Comparison of ENCODE assay signal across 12 cellular contexts in the genomic region with DNA sequence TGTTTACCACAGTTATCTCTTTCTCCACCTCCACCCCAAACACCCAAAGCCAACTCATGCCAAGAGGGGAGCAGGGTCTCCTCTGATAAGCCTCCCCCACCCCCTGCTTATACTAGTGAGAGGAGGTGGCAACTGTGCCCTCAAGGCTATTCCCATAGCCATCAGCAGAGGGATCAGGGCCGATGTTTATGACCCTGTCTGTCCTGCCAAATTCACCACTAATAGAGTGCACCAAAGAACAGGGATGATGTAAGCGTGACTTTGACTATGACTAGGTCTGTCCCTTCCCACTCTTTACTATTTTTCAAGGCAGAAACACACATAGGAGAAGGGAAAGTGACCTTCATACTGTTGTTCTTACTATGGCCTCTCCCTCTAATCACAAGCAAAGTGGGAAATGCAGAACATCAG.
DNase-seq lines count a peak whose midpoint lies in the region; ATAC-seq, FAIRE-seq and TF ChIP-seq lines count a peak whose summit lies in the region.
"Had no signal": no experiment of that assay in that cellular context is flagged by ENCODE, and none has a peak within 500 bp of the region (broad histone marks: within the 10 kb centered on the region; RNA-seq: fewer than 3 reads in every experiment).

No MANE protein-coding gene starts in this region.

- no peak for TF ChIP-seq POLR2A in HepG2 (IDR thresholded peaks at IDR 0.05; ENCODE audit: insufficient read depth in 1 of 2, low read depth in 2 of 2, low read length in 2 of 2)

- POLR2A ChIA-PET in AG04449 (lab: Yijun Ruan, JAX): no interaction called here
- POLR2A ChIA-PET in HEK293T (lab: Yijun Ruan, JAX): no interaction called here
- POLR2A ChIA-PET in HepG2 (lab: Yijun Ruan, JAX): no interaction called here

- FAIRE-seq in HepG2 (lab: Jason Lieb, UNC): no peak

- no peak for TF ChIP-seq RAD21 in HepG2 (CRISPR knock-in tag; IDR thresholded peaks at IDR 0.05)

- DNase-seq in AG04449 (ENCODE audit: low read depth, low spot score): no peak
- DNase-seq in HEK293T (ENCODE audit: extremely low spot score): peak; percentile 33
- no peak for DNase-seq in brain microvascular endothelial cell
- DNase-seq in HepG2 (ENCODE audit: low spot score): no peak
- DNase-seq in SW480 (ENCODE audit: low spot score): no peak
- DNase-seq in HuH-7 (ENCODE audit: low spot score): no peak
- DNase-seq: activated CD4-positive, alpha-beta T cell treated with anti-CD3 and anti-CD28 coated beads for 4 hours; DND-41; NCI-H1048 had no signal

- TF ChIP-seq CTCF in AG04449 (IDR thresholded peaks at IDR 0.05; ENCODE audit: insufficient read depth, low read length, missing control alignments) (peak; percentile 4), brain microvascular endothelial cell (IDR thresholded peaks at IDR 0.05; ENCODE audit: low read depth, low read length, missing control alignments) (peak; percentile 16), HepG2 (CRISPR knock-in tag; IDR thresholded peaks at IDR 0.05) (no peak)

- no peak overlapping the region for H2AFZ ChIP-seq in HepG2 (ENCODE audit: low read length)

- CTCF ChIA-PET in AG04449 (lab: Yijun Ruan, JAX): interaction anchor here (0.7 to 3.0 kb wide), 7 partner anchors 10 to 136 kb away, joined by 3 to 27 read pairs (median 4); partner anchors contain the start of gene RTN4
- CTCF ChIA-PET in HEK293T (lab: Yijun Ruan, JAX): no interaction called here
- CTCF ChIA-PET in HepG2 (lab: Yijun Ruan, JAX; ENCODE audit: low intra/inter-chr PET ratio, low total read pairs): no interaction called here

- H3K36me3 ChIP-seq in brain microvascular endothelial cell (replicated peaks): no peaks in the 10 kb centered on the region
- no peaks in the 10 kb centered on the region for H3K36me3 ChIP-seq in HepG2 (replicated peaks in 1 of 2; ENCODE audit: control insufficient read depth in 1 of 2, insufficient read depth in 2 of 2, low read length in 2 of 2)

- H3K27ac ChIP-seq in brain microvascular endothelial cell: peak overlapping the region; percentile 7
- H3K27ac ChIP-seq in HepG2 (ENCODE audit: extremely low read length, insufficient read depth, low read length): no peak overlapping the region
- H3K27ac ChIP-seq: epithelial cell of prostate had no signal

- H3K79me2 ChIP-seq in HepG2 (ENCODE audit: insufficient read depth, low read length): no peaks in the 10 kb centered on the region

- no TSS peak for BruUV-seq in HepG2 (replicated peaks; lab: Mats Ljungman, UMichigan)

- ATAC-seq in HepG2 (peak; percentile 49), HG03439 (IDR thresholded peaks at IDR 0.05; ENCODE audit: unreplicated experiment) (no peak), HG03039 (IDR thresholded peaks at IDR 0.05; ENCODE audit: unreplicated experiment) (no peak)

- intact Hi-C loops in HepG2 (cut with micrococcal nuclease; ENCODE audit: unreplicated experiment): no loop called here

- no peak overlapping the region for H3K4me3 ChIP-seq in AG04449 (ENCODE audit: low read depth, low read length)
- H3K4me3 ChIP-seq in brain microvascular endothelial cell (ENCODE audit: low read depth, low read length): no peak overlapping the region
- H3K4me3 ChIP-seq in HepG2 (replicated peaks in 1 of 3; ENCODE audit: insufficient read depth in 1 of 3, low read depth in 2 of 3, low read length in 3 of 3): no peak overlapping the region

- no peak overlapping the region for H3K9ac ChIP-seq in HepG2 (ENCODE audit: insufficient read depth, low read depth, low read length)

- no peaks in the 10 kb centered on the region for H4K20me1 ChIP-seq in HepG2 (ENCODE audit: insufficient read depth, low read length)

- WGBS in HepG2 (ENCODE audit: low lambda C conversion rate): 19% methylated on average over 2 of the region's 2 CpGs

- no peak overlapping the region for H3K4me2 ChIP-seq in HepG2 (ENCODE audit: low read depth, low read length)

- H3K27me3 ChIP-seq in brain microvascular endothelial cell (replicated peaks) (no peaks in the 10 kb centered on the region), HepG2 (ENCODE audit: control insufficient read depth in 1 of 2, insufficient read depth in 2 of 2, low read length in 2 of 2) (peaks cover 2 to 61% of the 10 kb centered on the region in 2 experiments; a peak in 4 of 5 replicates)

- no peaks in the 10 kb centered on the region for H3K9me3 ChIP-seq in HepG2 (ENCODE audit: low read length)

- peaks cover 54% of the 10 kb centered on the region for H3K4me1 ChIP-seq in HepG2 (ENCODE audit: insufficient read depth, low read length)

- TF ChIP-seq EP300 in HepG2 (IDR thresholded peaks at IDR 0.05; ENCODE audit: low read depth in 2 of 2, low read length in 2 of 2) (no peak), HepG2 (CRISPR knock-in tag; IDR thresholded peaks at IDR 0.05; ENCODE audit: borderline replicate concordance) (no peak)

- in situ Hi-C loops in brain microvascular endothelial cell (cut with HindIII; ENCODE audit: low pct_ligation_motif_present, low sequenced_read_pairs) (loop anchor here (25.0 kb wide), 2 partner anchors 120 to 245 kb away; no protein-coding TSS in a partner anchor), HepG2 (cut with HindIII; ENCODE audit: extremely low pct_ligation_motif_present, low pct_unique_long_range_greater_than_20kb) (no loop called here)

TF ChIP-seq in HEK293T, 16 proteins besides CTCF, POLR2A, EP300 and RAD21:
- TF ChIP-seq CTBP1 (IDR thresholded peaks at IDR 0.05; ENCODE audit: borderline replicate concordance): no peak
- no peak for TF ChIP-seq NFRKB (IDR thresholded peaks at IDR 0.05)
- TF ChIP-seq ARNT (IDR thresholded peaks at IDR 0.05): no peak
- no peak for TF ChIP-seq FOXM1 (IDR thresholded peaks at IDR 0.05; ENCODE audit: borderline replicate concordance)
- no peak for TF ChIP-seq L3MBTL2 (conservative IDR thresholded peaks at IDR 0.05)
- no peak for TF ChIP-seq LEF1 (IDR thresholded peaks at IDR 0.05; ENCODE audit: borderline replicate concordance)
- TF ChIP-seq BHLHE40 (IDR thresholded peaks at IDR 0.05; ENCODE audit: borderline replicate concordance): no peak
TF ChIP-seq in HEK293T: peak in this region for 0.

TF ChIP-seq in HepG2, 621 proteins besides CTCF, POLR2A, EP300 and RAD21 (continues in another document):
- TF ChIP-seq MLLT10 (CRISPR knock-in tag; IDR thresholded peaks at IDR 0.05) (no peak), ZNF749 (CRISPR knock-in tag; IDR thresholded peaks at IDR 0.05; ENCODE audit: borderline replicate concordance) (no peak), ZMYM3 (CRISPR knock-in tag; IDR thresholded peaks at IDR 0.05) (no peak), ELF3 (CRISPR knock-in tag; IDR thresholded peaks at IDR 0.05) (no peak), GABPB1 (CRISPR knock-in tag; IDR thresholded peaks at IDR 0.05) (no peak), XRCC5 (optimal IDR thresholded peaks at IDR 0.05; ENCODE audit: low read length) (no peak), ZFP36L1 (CRISPR knock-in tag; IDR thresholded peaks at IDR 0.05) (no peak), ZNF34 (CRISPR knock-in tag; IDR thresholded peaks at IDR 0.05; ENCODE audit: borderline replicate concordance) (no peak), SIX1 (CRISPR knock-in tag; IDR thresholded peaks at IDR 0.05; ENCODE audit: borderline replicate concordance) (no peak), GTF3A (CRISPR knock-in tag; conservative IDR thresholded peaks at IDR 0.05) (no peak), ZSCAN29 (CRISPR knock-in tag; conservative IDR thresholded peaks at IDR 0.05) (no peak), ZBTB20 (CRISPR knock-in tag; IDR thresholded peaks at IDR 0.05; ENCODE audit: borderline replicate concordance, low read depth) (no peak)
- TF ChIP-seq, protein P1, sequence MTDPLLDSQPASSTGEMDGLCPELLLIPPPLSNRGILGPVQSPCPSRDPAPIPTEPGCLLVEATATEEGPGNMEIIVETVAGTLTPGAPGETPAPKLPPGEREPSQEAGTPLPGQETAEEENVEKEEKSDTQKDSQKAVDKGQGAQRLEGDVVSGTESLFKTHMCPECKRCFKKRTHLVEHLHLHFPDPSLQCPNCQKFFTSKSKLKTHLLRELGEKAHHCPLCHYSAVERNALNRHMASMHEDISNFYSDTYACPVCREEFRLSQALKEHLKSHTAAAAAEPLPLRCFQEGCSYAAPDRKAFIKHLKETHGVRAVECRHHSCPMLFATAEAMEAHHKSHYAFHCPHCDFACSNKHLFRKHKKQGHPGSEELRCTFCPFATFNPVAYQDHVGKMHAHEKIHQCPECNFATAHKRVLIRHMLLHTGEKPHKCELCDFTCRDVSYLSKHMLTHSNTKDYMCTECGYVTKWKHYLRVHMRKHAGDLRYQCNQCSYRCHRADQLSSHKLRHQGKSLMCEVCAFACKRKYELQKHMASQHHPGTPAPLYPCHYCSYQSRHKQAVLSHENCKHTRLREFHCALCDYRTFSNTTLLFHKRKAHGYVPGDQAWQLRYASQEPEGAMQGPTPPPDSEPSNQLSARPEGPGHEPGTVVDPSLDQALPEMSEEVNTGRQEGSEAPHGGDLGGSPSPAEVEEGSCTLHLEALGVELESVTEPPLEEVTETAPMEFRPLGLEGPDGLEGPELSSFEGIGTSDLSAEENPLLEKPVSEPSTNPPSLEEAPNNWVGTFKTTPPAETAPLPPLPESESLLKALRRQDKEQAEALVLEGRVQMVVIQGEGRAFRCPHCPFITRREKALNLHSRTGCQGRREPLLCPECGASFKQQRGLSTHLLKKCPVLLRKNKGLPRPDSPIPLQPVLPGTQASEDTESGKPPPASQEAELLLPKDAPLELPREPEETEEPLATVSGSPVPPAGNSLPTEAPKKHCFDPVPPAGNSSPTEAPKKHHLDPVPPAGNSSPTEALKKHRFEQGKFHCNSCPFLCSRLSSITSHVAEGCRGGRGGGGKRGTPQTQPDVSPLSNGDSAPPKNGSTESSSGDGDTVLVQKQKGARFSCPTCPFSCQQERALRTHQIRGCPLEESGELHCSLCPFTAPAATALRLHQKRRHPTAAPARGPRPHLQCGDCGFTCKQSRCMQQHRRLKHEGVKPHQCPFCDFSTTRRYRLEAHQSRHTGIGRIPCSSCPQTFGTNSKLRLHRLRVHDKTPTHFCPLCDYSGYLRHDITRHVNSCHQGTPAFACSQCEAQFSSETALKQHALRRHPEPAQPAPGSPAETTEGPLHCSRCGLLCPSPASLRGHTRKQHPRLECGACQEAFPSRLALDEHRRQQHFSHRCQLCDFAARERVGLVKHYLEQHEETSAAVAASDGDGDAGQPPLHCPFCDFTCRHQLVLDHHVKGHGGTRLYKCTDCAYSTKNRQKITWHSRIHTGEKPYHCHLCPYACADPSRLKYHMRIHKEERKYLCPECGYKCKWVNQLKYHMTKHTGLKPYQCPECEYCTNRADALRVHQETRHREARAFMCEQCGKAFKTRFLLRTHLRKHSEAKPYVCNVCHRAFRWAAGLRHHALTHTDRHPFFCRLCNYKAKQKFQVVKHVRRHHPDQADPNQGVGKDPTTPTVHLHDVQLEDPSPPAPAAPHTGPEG (CRISPR knock-in tag; IDR thresholded peaks at IDR 0.05): no peak
